ENCODE assay signal across 1 cellular context in genomic region chr2:11354363-11355154, GRCh38.
TF ChIP-seq lines count a peak whose summit lies in the region.

No MANE protein-coding gene starts in this region.

TF ChIP-seq in GM23338, 12 proteins besides CTCF, POLR2A, EP300 and RAD21:
- TF ChIP-seq ZNF462 (CRISPR knock-in tag; IDR thresholded peaks at IDR 0.05) (no peak), STAT1 (IDR thresholded peaks at IDR 0.05; ENCODE audit: unreplicated experiment) (no peak), CREB1 (CRISPR knock-in tag; IDR thresholded peaks at IDR 0.05; ENCODE audit: low read depth) (no peak), ZNF331 (CRISPR knock-in tag; IDR thresholded peaks at IDR 0.05; ENCODE audit: low read depth) (no peak), JUNB (IDR thresholded peaks at IDR 0.05; ENCODE audit: unreplicated experiment) (no peak), ZNF114 (CRISPR knock-in tag; IDR thresholded peaks at IDR 0.05) (no peak), REST (IDR thresholded peaks at IDR 0.05; ENCODE audit: unreplicated experiment) (no peak), NANOG (IDR thresholded peaks at IDR 0.05; ENCODE audit: borderline replicate concordance) (no peak), ETS1 (IDR thresholded peaks at IDR 0.05) (no peak), POLR2AphosphoS5 (IDR thresholded peaks at IDR 0.05; ENCODE audit: low read depth) (no peak), EZH2phosphoT487 (IDR thresholded peaks at IDR 0.05; ENCODE audit: unreplicated experiment) (no peak), EZH2 (IDR thresholded peaks at IDR 0.05; ENCODE audit: low read depth, unreplicated experiment) (no peak)
